In genomic region chr14:90661881-90662280, GRCh38 we compare ENCODE assay signal across 20 cellular contexts.
A peak's percentile ranks its signal among the peaks of the same experiment; 100 is the strongest.
DNase-seq lines count a peak whose midpoint lies in the region; ATAC-seq and TF ChIP-seq lines count a peak whose summit lies in the region.
"Had no signal": no experiment of that assay in that cellular context is flagged by ENCODE, and none has a peak within 500 bp of the region (broad histone marks: within the 10 kb centered on the region; RNA-seq: fewer than 3 reads in every experiment).

No MANE protein-coding gene starts in this region.

- H3K9ac ChIP-seq in duodenal mucosa (ENCODE audit: low read depth in 1 of 2, low read length in 2 of 2), result peak overlapping the region in 1 of 2 donors; percentile 27
- peak overlapping the region in 1 of 2 donors; percentile 54 for H3K9ac ChIP-seq in mucosa of rectum (ENCODE audit: low read depth in 1 of 2, low read length in 2 of 2)
- H3K9ac ChIP-seq: BLaER1 treated with 17β-estradiol and CSF1 and Interleukin-3, amounts not matched to agents 10 nM and 100 nM had no signal

- TF ChIP-seq EP300 in upper lobe of left lung (IDR thresholded peaks at IDR 0.05), result peak in 1 of 4 donors; percentile 70

- H3K9me3 ChIP-seq in left ventricle myocardium inferior (replicated peaks) (no peaks in the 10 kb centered on the region), heart left ventricle (no peaks in the 10 kb centered on the region), duodenal mucosa (ENCODE audit: control insufficient read depth in 1 of 2, low read length in 2 of 2) (no peaks in the 10 kb centered on the region), mucosa of rectum (ENCODE audit: control insufficient read depth in 2 of 2, low read length in 2 of 2) (no peaks in the 10 kb centered on the region), upper lobe of left lung (no peaks in the 10 kb centered on the region)
- H3K9me3 ChIP-seq: breast epithelium, pancreas had no signal

- peak overlapping the region; percentile 57 for H3K27ac ChIP-seq in left ventricle myocardium inferior (replicated peaks)
- H3K27ac ChIP-seq in heart left ventricle, result peak overlapping the region in 4 of 12 donors; percentile 4 to 63 (median 42)
- no peak overlapping the region for H3K27ac ChIP-seq in duodenal mucosa (ENCODE audit: low read depth, low read length)
- H3K27ac ChIP-seq in mucosa of rectum (ENCODE audit: low read depth in 2 of 2, low read length in 2 of 2), result peak overlapping the region; percentile 79
- peak overlapping the region in 3 of 4 donors; percentile 64 to 82 (median 68) for H3K27ac ChIP-seq in upper lobe of left lung
- H3K27ac ChIP-seq: BLaER1 treated with 17β-estradiol and CSF1 and Interleukin-3, amounts not matched to agents 10 nM and 100 nM; breast epithelium; pancreas; skin epidermis had no signal

- TF ChIP-seq CTCF in left ventricle myocardium inferior (IDR thresholded peaks at IDR 0.05; ENCODE audit: borderline replicate concordance), result no peak
- TF ChIP-seq CTCF in heart left ventricle (IDR thresholded peaks at IDR 0.05), result no peak
- no peak for TF ChIP-seq CTCF in upper lobe of left lung (IDR thresholded peaks at IDR 0.05)

- ATAC-seq in heart left ventricle (no peak), upper lobe of left lung (ENCODE audit: low FRiP score in 2 of 2) (peak; percentile 23 to 76), GM19455 (IDR thresholded peaks at IDR 0.05; ENCODE audit: unreplicated experiment) (no peak), HG02610 (IDR thresholded peaks at IDR 0.05; ENCODE audit: unreplicated experiment) (no peak)
- ATAC-seq: activated naive CD8-positive, alpha-beta T cell treated with anti-CD3 and anti-CD28 coated beads, Interleukin-2, amount 50 U/mL, for 24 hours had no signal

- H3K4me3 ChIP-seq in left ventricle myocardium inferior (no peak overlapping the region), heart left ventricle (no peak overlapping the region), duodenal mucosa (ENCODE audit: low read depth in 1 of 2, low read length in 2 of 2) (peak overlapping the region; percentile 40 to 76), mucosa of rectum (ENCODE audit: low read length in 2 of 2) (no peak overlapping the region), upper lobe of left lung (no peak overlapping the region)
- H3K4me3 ChIP-seq: BLaER1 treated with 17β-estradiol and CSF1 and Interleukin-3, amounts not matched to agents 10 nM and 100 nM; breast epithelium; pancreas; skin epidermis had no signal

- TF ChIP-seq POLR2A in heart left ventricle (IDR thresholded peaks at IDR 0.05), result no peak
- no peak for TF ChIP-seq POLR2A in upper lobe of left lung (IDR thresholded peaks at IDR 0.05)

- no peaks in the 10 kb centered on the region for H3K27me3 ChIP-seq in left ventricle myocardium inferior (ENCODE audit: low read depth)
- no peaks in the 10 kb centered on the region for H3K27me3 ChIP-seq in heart left ventricle
- H3K27me3 ChIP-seq in duodenal mucosa (ENCODE audit: control insufficient read depth in 1 of 2, insufficient read depth in 2 of 2, low read length in 2 of 2), result no peaks in the 10 kb centered on the region
- no peaks in the 10 kb centered on the region for H3K27me3 ChIP-seq in mucosa of rectum (ENCODE audit: control insufficient read depth in 2 of 2, insufficient read depth in 2 of 2, low read length in 2 of 2)
- no peaks in the 10 kb centered on the region for H3K27me3 ChIP-seq in upper lobe of left lung
- H3K27me3 ChIP-seq: BLaER1 treated with 17β-estradiol and CSF1 and Interleukin-3, amounts not matched to agents 10 nM and 100 nM; breast epithelium; pancreas had no signal

- 53 to 66% (median 61%) methylated on average over 8 of the region's 8 CpGs for WGBS in heart left ventricle, 4 donors
- 64 to 69% methylated on average over 2 to 8 of the region's 8 CpGs for WGBS in upper lobe of left lung, 2 donors

- DNase-seq in left ventricle myocardium inferior, result no peak
- DNase-seq in heart left ventricle, result no peak
- DNase-seq in upper lobe of left lung, result peak in 1 of 2 donors; percentile 39
- DNase-seq in H4 (ENCODE audit: low spot score), result no peak
- DNase-seq: activated CD4-positive, alpha-beta T cell treated with anti-CD3 and anti-CD28 coated beads, Interleukin-2, amount 10 ng/mL, durations not matched to agents 7 days and 5 days; activated CD8-positive, alpha-beta memory T cell treated with anti-CD3 and anti-CD28 coated beads, Interleukin-2, amount 50 U/mL, for 4 hours; activated naive CD8-positive, alpha-beta T cell treated with anti-CD3 and anti-CD28 coated beads, Interleukin-2, amount 50 U/mL, for 24 hours; HCEC 1CT; naive thymus-derived CD8-positive, alpha-beta T cell; NCI-H1436; pancreas; SHP77; stimulated activated CD4-positive, alpha-beta T cell treated with anti-CD3 and anti-CD28 coated beads, Interleukin-4, amount 100 ng/mL, for 24 hours had no signal

- H3K4me1 ChIP-seq in left ventricle myocardium inferior (peaks cover 55% of the 10 kb centered on the region), heart left ventricle (peaks cover 0 to 50% (median 16%) of the 10 kb centered on the region in 12 donors), duodenal mucosa (ENCODE audit: control insufficient read depth in 1 of 2, insufficient read depth in 2 of 2, low read length in 2 of 2) (peaks cover 10 to 16% of the 10 kb centered on the region in 2 donors), mucosa of rectum (ENCODE audit: control insufficient read depth in 2 of 2, insufficient read depth in 2 of 2, low read length in 2 of 2) (peaks cover 18 to 24% of the 10 kb centered on the region in 2 donors), upper lobe of left lung (peaks cover 0 to 27% (median 8%) of the 10 kb centered on the region in 4 donors)
- H3K4me1 ChIP-seq: breast epithelium, pancreas had no signal

- H3K36me3 ChIP-seq in left ventricle myocardium inferior (peaks cover 10% of the 10 kb centered on the region), heart left ventricle (peaks cover 0 to 26% (median 5%) of the 10 kb centered on the region in 9 donors), duodenal mucosa (ENCODE audit: control insufficient read depth in 1 of 2, insufficient read depth in 2 of 2, low read length in 2 of 2) (no peaks in the 10 kb centered on the region), mucosa of rectum (ENCODE audit: control insufficient read depth in 2 of 2, insufficient read depth in 2 of 2, low read length in 2 of 2) (no peaks in the 10 kb centered on the region), upper lobe of left lung (peaks cover 0 to 17% (median 0%) of the 10 kb centered on the region in 4 donors)
- H3K36me3 ChIP-seq: breast epithelium, pancreas had no signal

- intact Hi-C loops in left ventricle myocardium inferior (cut with micrococcal nuclease), result no loop called here
- intact Hi-C loops in heart left ventricle (cut with DNase I), result no loop called here

Comparison
In these comparisons a context has a peak if more than half of its experiments do, and no peak if none do; other contexts are left out.
1. H3K4me3 ChIP-seq: peak in duodenal mucosa (2 of 2); none in left ventricle myocardium inferior (single experiment), heart left ventricle (0 of 12), mucosa of rectum (0 of 2) and upper lobe of left lung (0 of 4).
2. ATAC-seq: peak in upper lobe of left lung (2 of 2); none in heart left ventricle (0 of 4), GM19455 (single experiment) and HG02610 (single experiment).